ENCODE assay signal across 13 cellular contexts in the genomic region with DNA sequence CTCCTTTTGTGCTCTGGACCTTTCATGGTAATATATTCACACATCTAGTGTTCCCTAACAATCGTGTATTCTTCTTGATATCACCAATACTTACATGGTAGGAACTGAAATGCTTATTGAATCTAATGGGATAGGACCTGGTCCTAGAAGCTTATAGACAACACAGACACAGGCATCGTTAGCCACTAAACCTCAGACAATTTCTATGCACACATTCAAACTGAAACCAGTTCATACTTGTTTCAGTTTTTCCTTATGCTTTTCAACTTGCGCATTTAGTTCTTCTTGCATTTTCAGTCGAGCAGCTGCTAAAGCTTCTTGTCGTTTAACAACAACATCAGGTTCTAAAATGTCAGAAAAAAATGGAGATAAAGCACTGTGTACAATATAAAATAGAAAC. TPM values are rescaled to one million over a fixed set of nuclear protein-coding genes. Genes with fewer than 3 reads are reported as not detected.
A peak's percentile ranks its signal among the peaks of the same experiment; 100 is the strongest.
DNase-seq lines count a peak whose midpoint lies in the region; ATAC-seq, FAIRE-seq and TF ChIP-seq lines count a peak whose summit lies in the region.
"Had no signal": no experiment of that assay in that cellular context is flagged by ENCODE, and none has a peak within 500 bp of the region (broad histone marks: within the 10 kb centered on the region; RNA-seq: fewer than 3 reads in every experiment).

No MANE protein-coding gene starts in this region.

- H3K27ac Mint-ChIP-seq in activated T-helper 17 cell treated with anti-CD3 and anti-CD28 coated beads, Interleukin-2, amount 50 U/mL, for 72 hours: peak overlapping the region; percentile 80
- H3K27ac Mint-ChIP-seq: stimulated activated memory B cell treated with anti-CD40 and anti-IgM and Interleukin-4, amounts not matched to agents 10 μg/mL and 1 μg/mL and 100 μg/mL, for 72 hours had no signal

- no peaks in the 10 kb centered on the region for H3K27me3 Mint-ChIP-seq in activated T-helper 17 cell treated with anti-CD3 and anti-CD28 coated beads, Interleukin-2, amount 50 U/mL, for 72 hours
- H3K27me3 Mint-ChIP-seq: central memory CD8-positive, alpha-beta T cell; stimulated activated memory B cell treated with anti-CD40 and anti-IgM and Interleukin-4, amounts not matched to agents 10 μg/mL and 1 μg/mL and 100 μg/mL, for 72 hours had no signal

- DNase-seq in GM06990 (ENCODE audit: extremely low read depth, insufficient read length) (no peak), cortex of kidney (lab: John Stamatoyannopoulos, UW) (no peak), NCI-H2171 (lab: John Stamatoyannopoulos, UW) (no peak), NCI-H1436 treated with DMSO at 0.1 percent for 48 hours (lab: John Stamatoyannopoulos, UW) (no peak), frontal cortex (ENCODE audit: low spot score in 2 of 2) (no peak)
- DNase-seq: HCEC 1CT, NCI-H1694 had no signal

- FAIRE-seq in frontal cortex (lab: Jason Lieb, UNC): no peak

- H3K36me3 ChIP-seq in GM06990 (ENCODE audit: control insufficient read depth, insufficient read depth, low read length): peaks cover 27% of the 10 kb centered on the region

- no peaks in the 10 kb centered on the region for H3K27me3 ChIP-seq in GM06990 (replicated peaks; ENCODE audit: control insufficient read depth, insufficient read depth, low read length)
- H3K27me3 ChIP-seq: BLaER1 had no signal

- peak; percentile 48 for ATAC-seq in GM18870 (IDR thresholded peaks at IDR 0.05; ENCODE audit: unreplicated experiment)
- ATAC-seq in HG02938 (IDR thresholded peaks at IDR 0.05; ENCODE audit: unreplicated experiment): peak; percentile 36
- no peak for ATAC-seq in activated T-helper 17 cell treated with anti-CD3 and anti-CD28 coated beads, Interleukin-2, amount 50 U/mL, for 72 hours (replicated peaks)
- ATAC-seq: stimulated activated memory B cell treated with anti-CD40 and anti-IgM and Interleukin-4, amounts not matched to agents 10 μg/mL and 1 μg/mL and 100 μg/mL, for 72 hours had no signal

- no peaks in the 10 kb centered on the region for H3K9me3 Mint-ChIP-seq in activated T-helper 17 cell treated with anti-CD3 and anti-CD28 coated beads, Interleukin-2, amount 50 U/mL, for 72 hours
- H3K9me3 Mint-ChIP-seq: central memory CD8-positive, alpha-beta T cell; stimulated activated memory B cell treated with anti-CD40 and anti-IgM and Interleukin-4, amounts not matched to agents 10 μg/mL and 1 μg/mL and 100 μg/mL, for 72 hours had no signal

- peak overlapping the region; percentile 99 for H3K4me3 ChIP-seq in GM06990 (replicated peaks; ENCODE audit: low read depth, low read length)
- H3K4me3 ChIP-seq: BLaER1 had no signal

- no peak for TF ChIP-seq CTCF in GM06990 (IDR thresholded peaks at IDR 0.05; ENCODE audit: insufficient read depth, low read length, poor library complexity, severe bottlenecking)

- peaks cover 83% of the 10 kb centered on the region for H3K36me3 Mint-ChIP-seq in activated T-helper 17 cell treated with anti-CD3 and anti-CD28 coated beads, Interleukin-2, amount 50 U/mL, for 72 hours (ENCODE audit: low read depth)

- peak overlapping the region; percentile 96 for H3K4me3 Mint-ChIP-seq in activated T-helper 17 cell treated with anti-CD3 and anti-CD28 coated beads, Interleukin-2, amount 50 U/mL, for 72 hours
- H3K4me3 Mint-ChIP-seq: stimulated activated memory B cell treated with anti-CD40 and anti-IgM and Interleukin-4, amounts not matched to agents 10 μg/mL and 1 μg/mL and 100 μg/mL, for 72 hours had no signal

- peaks cover 7% of the 10 kb centered on the region for H3K4me1 Mint-ChIP-seq in activated T-helper 17 cell treated with anti-CD3 and anti-CD28 coated beads, Interleukin-2, amount 50 U/mL, for 72 hours

RNA-seq across cellular contexts. Expression of gene SELENOS, which starts 2.3 kb away (rescaled TPM):
- total RNA-seq in activated T-helper 17 cell treated with anti-CD3 and anti-CD28 coated beads, Interleukin-2, amount 50 U/mL, for 72 hours: 10 to 100 TPM; 22.6 to 32.2 TPM
- 48.9 TPM for total RNA-seq in frontal cortex

RNA-seq across cellular contexts. Expression of gene SNRPA1, which starts 20.0 kb away (rescaled TPM):
- total RNA-seq in activated T-helper 17 cell treated with anti-CD3 and anti-CD28 coated beads, Interleukin-2, amount 50 U/mL, for 72 hours: 100 to 1,000 TPM; 127 to 174 TPM
- 13.9 TPM for total RNA-seq in frontal cortex

RNA-seq across cellular contexts. Expression of gene CHSY1, which starts 23.2 kb away (rescaled TPM):
- 100 to 1,000 TPM in 1 of 2 donors, 10 to 100 TPM in 1; 47.4 to 114 TPM for total RNA-seq in activated T-helper 17 cell treated with anti-CD3 and anti-CD28 coated beads, Interleukin-2, amount 50 U/mL, for 72 hours
- total RNA-seq in frontal cortex: 22.8 TPM
